ENCODE assay signal across 25 cellular contexts in genomic region chr7:134388336-134389019, GRCh38.
"Had no signal": no experiment of that assay in that cellular context is flagged by ENCODE, and none has a peak within 500 bp of the region (broad histone marks: within the 10 kb centered on the region; RNA-seq: fewer than 3 reads in every experiment).

No MANE protein-coding gene starts in this region.

- H3K4me3 ChIP-seq: coronary artery, esophagus muscularis mucosa, gastroesophageal sphincter, lower lobe of right lung, pancreas, right lobe of liver, suprapubic skin, transverse colon, upper lobe of right lung, uterus had no signal

- H3K27me3 ChIP-seq: gastroesophageal sphincter, neutrophil, pancreas, right lobe of liver, suprapubic skin, transverse colon, upper lobe of right lung, uterus had no signal

- H3K4me3 Mint-ChIP-seq: memory B cell; natural killer cell; stimulated activated naive CD8-positive, alpha-beta T cell treated with anti-CD3 and anti-CD28 coated beads, Interleukin-15, amount 100 ng/mL, for 72 hours had no signal

- H3K36me3 Mint-ChIP-seq: memory B cell, natural killer cell had no signal

- ATAC-seq: foreskin keratinocyte; gastroesophageal sphincter; left ventricle myocardium superior; lower lobe of right lung; natural killer cell; pancreas; right lobe of liver; stimulated activated naive CD8-positive, alpha-beta T cell treated with anti-CD3 and anti-CD28 coated beads, Interleukin-15, amount 100 ng/mL, for 72 hours; upper lobe of right lung had no signal

- H3K27me3 Mint-ChIP-seq: progenitor cell of endocrine pancreas; stimulated activated naive CD8-positive, alpha-beta T cell treated with anti-CD3 and anti-CD28 coated beads, Interleukin-15, amount 100 ng/mL, for 72 hours had no signal

- DNase-seq: dermis blood vessel endothelial cell; effector memory CD4-positive, alpha-beta T cell; foreskin keratinocyte; hypothalamus; left ventricle myocardium superior; lower lobe of right lung; natural killer cell; pancreas; right lobe of liver; small intestine; stimulated activated CD4-positive, alpha-beta T cell treated with anti-CD3 and anti-CD28 coated beads, Interleukin-15, amount 100 ng/mL, for 24 hours; stimulated activated CD4-positive, alpha-beta T cell treated with anti-CD3 and anti-CD28 coated beads, Interleukin-2, amount 100 ng/mL, for 48 hours; stimulated activated CD8-positive, alpha-beta memory T cell treated with anti-CD3 and anti-CD28 coated beads, Interleukin-4, amount 100 ng/mL, for 48 hours; stimulated activated naive CD4-positive, alpha-beta T cell; stimulated activated naive CD8-positive, alpha-beta T cell treated with anti-CD3 and anti-CD28 coated beads, Interleukin-15, amount 100 ng/mL, for 72 hours; transverse colon; upper lobe of right lung; uterus had no signal

- H3K4me1 Mint-ChIP-seq: natural killer cell; stimulated activated naive CD8-positive, alpha-beta T cell treated with anti-CD3 and anti-CD28 coated beads, Interleukin-15, amount 100 ng/mL, for 72 hours had no signal

- H3K36me3 ChIP-seq: esophagus muscularis mucosa, gastroesophageal sphincter, lower lobe of right lung, neutrophil, pancreas, right lobe of liver, suprapubic skin, transverse colon, upper lobe of right lung, uterus had no signal

- H3K27ac Mint-ChIP-seq: memory B cell; natural killer cell; progenitor cell of endocrine pancreas; stimulated activated naive CD8-positive, alpha-beta T cell treated with anti-CD3 and anti-CD28 coated beads, Interleukin-15, amount 100 ng/mL, for 72 hours had no signal

- H3K9me3 Mint-ChIP-seq: natural killer cell; stimulated activated naive CD8-positive, alpha-beta T cell treated with anti-CD3 and anti-CD28 coated beads, Interleukin-15, amount 100 ng/mL, for 72 hours had no signal

- H3K4me1 ChIP-seq: esophagus muscularis mucosa, foreskin keratinocyte, gastroesophageal sphincter, lower lobe of right lung, pancreas, right lobe of liver, suprapubic skin, transverse colon, upper lobe of right lung, uterus had no signal

- H3K27ac ChIP-seq: coronary artery, esophagus muscularis mucosa, foreskin keratinocyte, gastroesophageal sphincter, lower lobe of right lung, neutrophil, pancreas, right lobe of liver, suprapubic skin, transverse colon, upper lobe of right lung, uterus had no signal

- H3K9me3 ChIP-seq: neutrophil, pancreas, right lobe of liver, suprapubic skin, upper lobe of right lung, uterus had no signal
